21 cellular contexts compared by ENCODE assay signal in the genomic region with DNA sequence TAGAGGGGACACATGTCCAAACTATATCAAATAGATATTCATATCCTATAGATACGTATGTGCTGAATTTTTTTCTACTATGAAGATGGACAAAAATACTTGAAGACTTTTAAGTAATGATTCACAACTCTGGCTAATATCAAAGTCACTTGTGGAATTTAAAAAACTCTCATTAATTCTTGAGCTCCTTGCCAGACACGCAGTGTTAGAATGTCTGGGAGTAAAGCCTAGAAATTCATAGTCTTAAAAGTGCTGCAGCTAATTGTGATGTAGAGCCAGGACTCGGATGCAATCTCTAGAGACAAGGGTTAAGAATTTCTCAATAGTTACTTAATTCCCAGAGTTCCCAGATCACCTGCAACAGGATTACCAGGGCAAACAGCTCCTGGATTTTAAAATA.
DNase-seq lines count a peak whose midpoint lies in the region; TF ChIP-seq lines count a peak whose summit lies in the region.
"Had no signal": no experiment of that assay in that cellular context is flagged by ENCODE, and none has a peak within 500 bp of the region (broad histone marks: within the 10 kb centered on the region; RNA-seq: fewer than 3 reads in every experiment).

No MANE protein-coding gene starts in this region.

- H3K27me3 ChIP-seq in smooth muscle cell (ENCODE audit: low read depth) = no peaks in the 10 kb centered on the region
- no peaks in the 10 kb centered on the region for H3K27me3 ChIP-seq in WERI-Rb-1 (ENCODE audit: insufficient read depth, low read depth, severe bottlenecking)
- H3K27me3 ChIP-seq: adrenal gland, right lobe of liver, tibial nerve had no signal

- H3K79me2 ChIP-seq in smooth muscle cell (ENCODE audit: low read depth) = no peaks in the 10 kb centered on the region

- no peaks in the 10 kb centered on the region for H3K36me3 ChIP-seq in smooth muscle cell (ENCODE audit: low read depth)
- no peaks in the 10 kb centered on the region for H3K36me3 ChIP-seq in WERI-Rb-1
- H3K36me3 ChIP-seq: adrenal gland, lower lobe of right lung, right lobe of liver, tibial nerve had no signal

- H2AFZ ChIP-seq in smooth muscle cell (ENCODE audit: low read depth) = no peak overlapping the region

- no peak for TF ChIP-seq CTCF in fibroblast of the aortic adventitia (IDR thresholded peaks at IDR 0.05; ENCODE audit: insufficient read depth, low read length)
- no peak for TF ChIP-seq CTCF in smooth muscle cell (IDR thresholded peaks at IDR 0.05; ENCODE audit: borderline replicate concordance, insufficient read depth, poor library complexity, severe bottlenecking)
- no peak for TF ChIP-seq CTCF in GM20000 (IDR thresholded peaks at IDR 0.05; ENCODE audit: extremely low read depth, missing control alignments)
- no peak for TF ChIP-seq CTCF in WERI-Rb-1 (IDR thresholded peaks at IDR 0.05; ENCODE audit: low read depth, low read length)

- no peaks in the 10 kb centered on the region for H3F3A ChIP-seq in smooth muscle cell (ENCODE audit: low read depth)

- H3K9me3 ChIP-seq in smooth muscle cell (replicated peaks; ENCODE audit: low read depth) (no peaks in the 10 kb centered on the region), WERI-Rb-1 (ENCODE audit: severe bottlenecking) (no peaks in the 10 kb centered on the region)
- H3K9me3 ChIP-seq: adrenal gland, lower lobe of right lung, right lobe of liver, tibial nerve had no signal

- H4K20me1 ChIP-seq in smooth muscle cell (ENCODE audit: low read depth) = no peaks in the 10 kb centered on the region

- H3K27ac ChIP-seq in smooth muscle cell (ENCODE audit: low read depth) (peak overlapping the region; percentile 38), WERI-Rb-1 (no peak overlapping the region)
- H3K27ac ChIP-seq: C4-2B, lower lobe of right lung, right lobe of liver, tibial nerve, VCaP had no signal

- H3K9ac ChIP-seq in smooth muscle cell (ENCODE audit: low read depth) = no peak overlapping the region

- H3K4me1 ChIP-seq in smooth muscle cell (ENCODE audit: low read depth) = no peaks in the 10 kb centered on the region
- H3K4me1 ChIP-seq: lower lobe of right lung, right lobe of liver, tibial nerve had no signal

- H3K4me3 ChIP-seq in fibroblast of the aortic adventitia (ENCODE audit: low read depth, low read length) (no peak overlapping the region), smooth muscle cell (no peak overlapping the region), WERI-Rb-1 (ENCODE audit: low read depth, low read length) (no peak overlapping the region)
- H3K4me3 ChIP-seq: adrenal gland, lower lobe of right lung, right lobe of liver, tibial nerve had no signal

- WGBS in smooth muscle cell (ENCODE audit: low lambda C conversion rate) = 4% methylated on average over 3 of the region's 3 CpGs

- no peak overlapping the region for H3K4me2 ChIP-seq in smooth muscle cell

- DNase-seq in ELR (ENCODE audit: low read depth) (peak; percentile 9), LoVo (ENCODE audit: low spot score) (peak; percentile 11), fibroblast of the aortic adventitia (ENCODE audit: low read depth) (peak; percentile 57), smooth muscle cell (lab: John Stamatoyannopoulos, UW; ENCODE audit: unreplicated experiment) (no peak), GM19238 (ENCODE audit: insufficient read length, low spot score) (no peak), GM20000 (ENCODE audit: low spot score) (no peak), WERI-Rb-1 (no peak)
- DNase-seq: activated CD4-positive, alpha-beta T cell treated with anti-CD3 and anti-CD28 coated beads, Interleukin-2, amount 50 U/mL, for 4 hours; activated gamma-delta T cell treated with Interleukin-2 at 50 U/mL for 16 hours; adrenal gland; KBM-7; lower lobe of right lung; naive B cell; NCI-H2107; NCI-H526 treated with DMSO at 0.1 percent for 48 hours; right lobe of liver; SHP77 treated with DMSO at 0.1 percent for 48 hours; stimulated activated naive B cell treated with anti-CD40 and anti-IgM and Interleukin-4, amounts not matched to agents 10 μg/mL and 1 μg/mL and 100 μg/mL, for 72 hours had no signal

Comparison
In these comparisons a context has a peak if more than half of its experiments do, and no peak if none do; other contexts are left out.
1. DNase-seq: peak in ELR (single experiment), LoVo (single experiment) and fibroblast of the aortic adventitia (single experiment); none in smooth muscle cell (single experiment), GM19238 (single experiment), GM20000 (single experiment) and WERI-Rb-1 (single experiment).